In the genomic region with DNA sequence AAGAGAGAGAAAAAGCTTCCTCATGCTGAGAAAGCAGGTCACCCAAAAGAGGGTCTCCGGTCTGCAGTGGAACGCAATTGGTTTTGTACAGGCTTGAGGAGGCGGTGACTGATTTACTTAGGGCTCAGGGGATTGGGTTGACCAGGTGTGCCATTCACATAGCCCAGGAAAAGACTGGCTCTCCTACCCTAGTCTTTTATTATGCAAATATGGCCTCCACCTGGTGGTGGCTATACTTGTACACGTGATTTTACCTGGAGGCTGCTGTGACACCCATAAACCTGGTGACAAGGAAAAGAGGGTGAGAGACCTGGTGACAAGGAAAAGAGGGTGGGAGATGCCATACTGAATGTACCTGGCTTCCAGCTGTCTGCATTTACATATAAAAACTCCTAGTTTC, we compare ENCODE assay signal across 16 cellular contexts.
"Had no signal": no experiment of that assay in that cellular context is flagged by ENCODE, and none has a peak within 500 bp of the region (broad histone marks: within the 10 kb centered on the region; RNA-seq: fewer than 3 reads in every experiment).

No MANE protein-coding gene starts in this region.

- H3K9me3 ChIP-seq: uterus had no signal

- H3K36me3 Mint-ChIP-seq: activated naive CD8-positive, alpha-beta T cell treated with anti-CD3 and anti-CD28 coated beads, Interleukin-2, amount 10 ng/mL, durations not matched to agents 7 days and 5 days; natural killer cell had no signal

- H3K4me3 Mint-ChIP-seq: activated CD4-positive, alpha-beta T cell treated with anti-CD3 and anti-CD28 coated beads, Interleukin-2, amount 10 ng/mL, durations not matched to agents 7 days and 5 days; activated naive CD8-positive, alpha-beta T cell treated with anti-CD3 and anti-CD28 coated beads, Interleukin-2, amount 10 ng/mL, durations not matched to agents 7 days and 5 days; brain; memory B cell; natural killer cell; stimulated activated memory B cell treated with anti-CD40 and anti-IgM and Interleukin-4, amounts not matched to agents 10 μg/mL and 1 μg/mL and 100 μg/mL, for 72 hours had no signal

- H3K27ac ChIP-seq: coronary artery, uterus had no signal

- ATAC-seq: left lobe of liver; natural killer cell; stimulated activated memory B cell treated with anti-CD40 and anti-IgM and Interleukin-4, amounts not matched to agents 10 μg/mL and 1 μg/mL and 100 μg/mL, for 72 hours had no signal

- H3K4me1 ChIP-seq: uterus had no signal

- H3K4me3 ChIP-seq: coronary artery, uterus had no signal

- H3K27me3 ChIP-seq: uterus had no signal

- H3K27me3 Mint-ChIP-seq: activated CD4-positive, alpha-beta T cell treated with anti-CD3 and anti-CD28 coated beads, Interleukin-2, amount 10 ng/mL, durations not matched to agents 7 days and 5 days; activated naive CD8-positive, alpha-beta T cell treated with anti-CD3 and anti-CD28 coated beads, Interleukin-2, amount 10 ng/mL, durations not matched to agents 7 days and 5 days; memory B cell; stimulated activated memory B cell treated with anti-CD40 and anti-IgM and Interleukin-4, amounts not matched to agents 10 μg/mL and 1 μg/mL and 100 μg/mL, for 72 hours had no signal

- DNase-seq: activated CD4-positive, alpha-beta T cell treated with anti-CD3 and anti-CD28 coated beads, Interleukin-2, amount 10 ng/mL, durations not matched to agents 7 days and 5 days; activated CD8-positive, alpha-beta memory T cell treated with anti-CD3 and anti-CD28 coated beads, Interleukin-2, amount 50 U/mL, for 48 hours; activated gamma-delta T cell treated with Interleukin-2 at 50 U/mL for 16 hours; activated naive CD8-positive, alpha-beta T cell treated with anti-CD3 and anti-CD28 coated beads, Interleukin-2, amount 10 ng/mL, durations not matched to agents 7 days and 5 days; central memory CD4-positive, alpha-beta T cell; effector CD4-positive, alpha-beta T cell; foreskin melanocyte; natural killer cell; uterus had no signal

- H3K27ac Mint-ChIP-seq: activated CD4-positive, alpha-beta T cell treated with anti-CD3 and anti-CD28 coated beads, Interleukin-2, amount 10 ng/mL, durations not matched to agents 7 days and 5 days; activated naive CD8-positive, alpha-beta T cell treated with anti-CD3 and anti-CD28 coated beads, Interleukin-2, amount 10 ng/mL, durations not matched to agents 7 days and 5 days; memory B cell; natural killer cell; stimulated activated memory B cell treated with anti-CD40 and anti-IgM and Interleukin-4, amounts not matched to agents 10 μg/mL and 1 μg/mL and 100 μg/mL, for 72 hours had no signal

- H3K36me3 ChIP-seq: uterus had no signal

- FAIRE-seq: endothelial cell of umbilical vein, islet of Langerhans had no signal

- H3K4me1 Mint-ChIP-seq: memory B cell; stimulated activated memory B cell treated with anti-CD40 and anti-IgM and Interleukin-4, amounts not matched to agents 10 μg/mL and 1 μg/mL and 100 μg/mL, for 72 hours had no signal
